Comparison of ENCODE assay signal across 8 cellular contexts in the genomic region with DNA sequence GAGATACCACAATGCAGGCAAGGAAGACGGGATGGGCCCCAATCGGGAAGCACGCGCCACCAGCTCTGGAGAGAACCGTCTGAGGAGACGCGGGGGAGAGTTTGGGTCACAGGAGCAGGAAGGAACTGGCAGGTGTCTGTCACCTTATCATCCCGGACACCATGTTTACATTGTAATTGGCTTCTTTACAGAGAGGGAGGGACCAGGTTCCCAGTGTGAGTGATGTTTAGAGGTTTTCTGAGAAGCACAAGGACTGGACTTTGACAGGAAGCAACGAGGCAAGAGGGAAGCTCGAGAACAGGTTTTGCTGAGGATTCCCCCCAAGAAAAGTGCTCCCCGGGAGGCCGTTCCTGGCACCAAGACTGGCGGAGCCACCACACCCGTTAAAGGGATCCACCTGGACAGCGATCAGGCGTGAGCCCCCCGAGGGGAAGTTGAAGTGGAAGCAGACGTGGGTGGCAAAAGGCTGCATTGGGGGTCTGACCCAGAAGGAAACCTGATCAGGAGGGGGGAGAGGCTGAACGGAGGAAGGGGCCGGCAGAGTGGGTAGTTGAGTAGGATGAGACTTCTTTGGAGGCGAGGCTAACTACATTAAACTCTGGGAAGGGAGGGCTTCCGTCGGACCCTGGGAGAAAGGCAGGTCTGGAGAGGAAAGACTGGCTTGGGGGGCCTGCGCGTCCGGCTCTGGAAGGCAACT. TPM values are rescaled to one million over a fixed set of nuclear protein-coding genes. Genes with fewer than 3 reads are reported as not detected.
DNase-seq lines count a peak whose midpoint lies in the region; ATAC-seq, FAIRE-seq and TF ChIP-seq lines count a peak whose summit lies in the region.

No MANE protein-coding gene starts in this region.

- peak overlapping the region; percentile 81 for H3K4me2 ChIP-seq in SU-DHL-6 (ENCODE audit: low read depth, low read length, poor library complexity, severe bottlenecking)
- peak overlapping the region; percentile 85 for H3K4me2 ChIP-seq in K562 (ENCODE audit: insufficient read depth, low read length)

- TF ChIP-seq POLR2A in K562 (conservative IDR thresholded peaks at IDR 0.05), result peak; percentile 91

- H3K4me3 Mint-ChIP-seq in CD4-positive, alpha-beta memory T cell, result peak overlapping the region; percentile 90 to 98 (median 97)
- H3K4me3 Mint-ChIP-seq in IgD-negative memory B cell, result peak overlapping the region; percentile 90 to 97 (median 96)

- H3K4me3 ChIP-seq in CD4-positive, alpha-beta memory T cell (ENCODE audit: low read length in 2 of 2), result peak overlapping the region; percentile 92 to 93
- H3K4me3 ChIP-seq in SU-DHL-6 (ENCODE audit: insufficient read depth, low read length, poor library complexity, severe bottlenecking) (peak overlapping the region; percentile 92), K562 (peak overlapping the region; percentile 59), iPS-18a (ENCODE audit: low read length) (peak overlapping the region; percentile 96)

- H3K79me2 ChIP-seq in SU-DHL-6 (ENCODE audit: insufficient read depth, low read length), result peaks cover 57% of the 10 kb centered on the region
- peaks cover 58% of the 10 kb centered on the region for H3K79me2 ChIP-seq in K562 (ENCODE audit: control insufficient read depth, insufficient read depth, low read length)

- ATAC-seq in GM19395 (IDR thresholded peaks at IDR 0.05; ENCODE audit: unreplicated experiment), result peak; percentile 57
- peak; percentile 76 for ATAC-seq in K562
- peak; percentile 55 for ATAC-seq in sciatic nerve
- ATAC-seq in GM19035 (IDR thresholded peaks at IDR 0.05; ENCODE audit: unreplicated experiment), result no peak

- peaks cover 65% of the 10 kb centered on the region for H3K4me1 ChIP-seq in CD4-positive, alpha-beta memory T cell (ENCODE audit: insufficient read depth, low read length)
- H3K4me1 ChIP-seq in K562 (replicated peaks in 1 of 2; ENCODE audit: control insufficient read depth in 2 of 2, insufficient read depth in 2 of 2, low read length in 2 of 2) (peaks cover 9 to 40% of the 10 kb centered on the region in 2 experiments), iPS-18a (ENCODE audit: control insufficient read depth, low read depth, low read length) (peaks cover 13% of the 10 kb centered on the region)

- no peaks in the 10 kb centered on the region for H3K36me3 ChIP-seq in CD4-positive, alpha-beta memory T cell (ENCODE audit: insufficient read depth, low read length)
- H3K36me3 ChIP-seq in SU-DHL-6 (ENCODE audit: low read length) (no peaks in the 10 kb centered on the region), K562 (ENCODE audit: control insufficient read depth, insufficient read depth, low read length) (peaks cover 7% of the 10 kb centered on the region), iPS-18a (ENCODE audit: control insufficient read depth, low read depth, low read length) (no peaks in the 10 kb centered on the region)

- peak; percentile 45 to 72 (median 51) for DNase-seq in CD4-positive, alpha-beta memory T cell
- peak; percentile 87 to 98 (median 89) for DNase-seq in K562 (ENCODE audit: extremely low read depth in 1 of 4, low spot score in 3 of 4)
- peak; percentile 66 for DNase-seq in sciatic nerve (ENCODE audit: low spot score)

- H3K36me3 Mint-ChIP-seq in CD4-positive, alpha-beta memory T cell, result peaks cover 0 to 12% of the 10 kb centered on the region in 2 donors
- H3K36me3 Mint-ChIP-seq in IgD-negative memory B cell, result no peaks in the 10 kb centered on the region

- under 1% methylated on average over 26 of the region's 26 CpGs for WGBS in K562 (ENCODE audit: insufficient coverage, low coverage, missing lambda C conversion rate)

- peaks cover 55% of the 10 kb centered on the region for H3F3A ChIP-seq in SU-DHL-6 (ENCODE audit: insufficient read depth)

- POLR2A ChIA-PET in CD4-positive, alpha-beta memory T cell (lab: Charles Lee; ENCODE audit: partially characterized antibody), result interaction anchor here (0.6 to 4.2 kb wide), 18 partner anchors 8 to 549 kb away, joined by 3 to 18 read pairs (median 5); a partner anchor contains a TSS
- POLR2A ChIA-PET in K562 (lab: Yijun Ruan, JAX), result interaction anchor here (0.7 to 2.9 kb wide), 10 partner anchors 8 to 166 kb away, joined by 3 to 14 read pairs (median 4); no protein-coding TSS in a partner anchor

- peak; percentile 99 for FAIRE-seq in K562 (lab: Jason Lieb, UNC)

- in situ Hi-C loops in K562 (cut with MboI), result no loop called here

- H3K9me2 ChIP-seq in SU-DHL-6 (replicated peaks; ENCODE audit: insufficient read depth, low read length), result no peaks in the 10 kb centered on the region

- H2AFZ ChIP-seq in SU-DHL-6 (ENCODE audit: low read depth, low read length, severe bottlenecking) (peak overlapping the region; percentile 61), K562 (ENCODE audit: low read depth, low read length) (peak overlapping the region; percentile 74)

- H3K9me3 ChIP-seq in CD4-positive, alpha-beta memory T cell (ENCODE audit: control insufficient read depth in 1 of 2, low read length in 2 of 2), result no peaks in the 10 kb centered on the region
- no peaks in the 10 kb centered on the region for H3K9me3 ChIP-seq in SU-DHL-6 (ENCODE audit: insufficient read depth, low read length)
- H3K9me3 ChIP-seq in K562 (replicated peaks; ENCODE audit: control insufficient read depth, insufficient read depth, low read depth, low read length), result no peaks in the 10 kb centered on the region
- no peaks in the 10 kb centered on the region for H3K9me3 ChIP-seq in iPS-18a (ENCODE audit: control insufficient read depth, low read depth, low read length)

- CTCF ChIA-PET in CD4-positive, alpha-beta memory T cell (lab: Charles Lee; ENCODE audit: partially characterized antibody), result interaction anchor here (0.8 kb wide), 1 partner anchor 17 kb away, joined by 3 read pairs; no protein-coding TSS in a partner anchor
- CTCF ChIA-PET in K562 (lab: Yijun Ruan, JAX; ENCODE audit: low intra/inter-chr PET ratio), result no interaction called here

- TSS peak; percentile 54 for BruUV-seq in K562 (replicated peaks; lab: Mats Ljungman, UMichigan)

- TF ChIP-seq CTCF in SU-DHL-6 (IDR thresholded peaks at IDR 0.05; ENCODE audit: insufficient read depth, low read length, poor library complexity, severe bottlenecking) (no peak), K562 (IDR thresholded peaks at IDR 0.05 in 2 of 3, conservative IDR thresholded peaks at IDR 0.05 in 1 of 3; ENCODE audit: insufficient read depth in 2 of 3, low read depth in 1 of 3, low read length in 3 of 3) (no peak)

- H4K20me1 ChIP-seq in SU-DHL-6 (ENCODE audit: low read depth, low read length) (no peaks in the 10 kb centered on the region), K562 (replicated peaks; ENCODE audit: control insufficient read depth, insufficient read depth, low read length) (no peaks in the 10 kb centered on the region)

- no peaks in the 10 kb centered on the region for H3K27me3 ChIP-seq in CD4-positive, alpha-beta memory T cell (ENCODE audit: insufficient read depth, low read length)
- H3K27me3 ChIP-seq in SU-DHL-6 (ENCODE audit: low read length) (no peaks in the 10 kb centered on the region), K562 (ENCODE audit: control insufficient read depth in 2 of 2, insufficient read depth in 2 of 2, low read length in 2 of 2) (no peaks in the 10 kb centered on the region), iPS-18a (ENCODE audit: control insufficient read depth, insufficient read depth, low read length) (no peaks in the 10 kb centered on the region)

- peak overlapping the region; percentile 90 to 97 (median 95) for H3K27ac Mint-ChIP-seq in CD4-positive, alpha-beta memory T cell
- H3K27ac Mint-ChIP-seq in IgD-negative memory B cell, result peak overlapping the region; percentile 91 to 94 (median 94)

- H3K4me1 Mint-ChIP-seq in CD4-positive, alpha-beta memory T cell, result peaks cover 46 to 70% (median 53%) of the 10 kb centered on the region in 4 donors
- H3K4me1 Mint-ChIP-seq in IgD-negative memory B cell, result peaks cover 32 to 58% (median 41%) of the 10 kb centered on the region in 3 donors

- H3K27me3 Mint-ChIP-seq in CD4-positive, alpha-beta memory T cell, result no peaks in the 10 kb centered on the region
- H3K27me3 Mint-ChIP-seq in IgD-negative memory B cell, result no peaks in the 10 kb centered on the region

- TF ChIP-seq RAD21 in K562 (CRISPR knock-in tag; conservative IDR thresholded peaks at IDR 0.05 in 1 of 2, IDR thresholded peaks at IDR 0.05 in 1 of 2), result peak in 1 of 2 experiments; percentile 2; a peak in 1 of 4 replicates

- H3K9ac ChIP-seq in SU-DHL-6 (ENCODE audit: low read length) (peak overlapping the region; percentile 83), K562 (ENCODE audit: insufficient read depth in 1 of 2, low read depth in 2 of 2, low read length in 2 of 2) (peak overlapping the region; percentile 82 to 95), iPS-18a (ENCODE audit: low read length) (peak overlapping the region; percentile 71)

- peak overlapping the region; percentile 69 for H3K27ac ChIP-seq in CD4-positive, alpha-beta memory T cell (ENCODE audit: low read depth, low read length)
- peak overlapping the region; percentile 87 for H3K27ac ChIP-seq in SU-DHL-6 (ENCODE audit: low read depth, low read length)
- H3K27ac ChIP-seq in K562 (ENCODE audit: extremely low read depth, low read depth, low read length), result peak overlapping the region; percentile 84
- no peak overlapping the region for H3K27ac ChIP-seq in iPS-18a (ENCODE audit: low read length)

- no peaks in the 10 kb centered on the region for H3K9me1 ChIP-seq in K562 (ENCODE audit: control insufficient read depth, insufficient read depth, low read length)

- TF ChIP-seq EP300 in K562 (IDR thresholded peaks at IDR 0.05; ENCODE audit: low read length), result peak; percentile 93

- intact Hi-C loops in CD4-positive, alpha-beta memory T cell (cut with micrococcal nuclease), result loop anchor here (2.0 to 5.0 kb wide), 5 partner anchors 96 to 359 kb away; a partner anchor contains a TSS
- intact Hi-C loops in K562 (cut with micrococcal nuclease) (loop anchor here (2.0 to 5.0 kb wide), 6 partner anchors 51 to 561 kb away; a partner anchor contains a TSS), sciatic nerve (cut with DNase I) (no loop called here)

- H3K9me3 Mint-ChIP-seq in CD4-positive, alpha-beta memory T cell, result no peaks in the 10 kb centered on the region
- no peaks in the 10 kb centered on the region for H3K9me3 Mint-ChIP-seq in IgD-negative memory B cell

RNA-seq across cellular contexts. Expression of a gene that starts 0.9 kb away (rescaled TPM):
- total RNA-seq in CD4-positive, alpha-beta memory T cell, result 10 to 100 TPM; 91.5 to 92.3 TPM
- polyA plus RNA-seq in CD4-positive, alpha-beta memory T cell, result 10 to 100 TPM; 39.2 to 63.7 TPM
- polyA plus RNA-seq in IgD-negative memory B cell, result 70.2 TPM
- total RNA-seq in K562 (2011; cell fraction: chromatin; rRNA removed; ENCODE audit: low replicate concordance), result 166 and 354 TPM in 2 replicates
- 42.5 and 54.6 TPM in 2 replicates for total RNA-seq in K562 (2011; cell fraction: nucleolus; rRNA removed)
- 102 and 104 TPM in 2 replicates for total RNA-seq in K562 (2011; cell fraction: nucleoplasm; rRNA removed)
- 31.0 and 31.1 TPM in 2 replicates for total RNA-seq in K562 (2014; rRNA removed)
- 55.0 and 67.0 TPM in 2 replicates for total RNA-seq in K562 (2014; rRNA removed; fragmentation: Illumina TruSeq; extraction: Trizol)
- 43.0 and 47.7 TPM in 2 replicates for total RNA-seq in K562 (2015; rRNA removed; fragmentation: Illumina TruSeq; extraction: Trizol)
- total RNA-seq in K562 (2021), result 59.7 and 69.0 TPM in 2 replicates
- polyA plus RNA-seq in K562 (2011; rRNA removed), result 46.6 and 64.5 TPM in 2 replicates
- 12.8 and 22.2 TPM in 2 replicates for polyA plus RNA-seq in K562 (2011; cell fraction: cytosol; rRNA removed)
- polyA plus RNA-seq in K562 (2011; cell fraction: nucleus; rRNA removed), result 32.0 and 36.8 TPM in 2 replicates
- polyA plus RNA-seq in K562 (2012), result 26.7 and 38.3 TPM in 2 replicates
- polyA plus RNA-seq in K562 (2014; fragmentation: Illumina TruSeq; extraction: Trizol), result 41.2 and 41.7 TPM in 2 replicates
- 10 to 100 TPM; 23.1 to 31.6 TPM for polyA plus RNA-seq in K562 (2014; fragmentation: Nextera tagmentation; extraction: Ambion mirVana)
- 33.6 and 33.9 TPM in 2 replicates for polyA plus RNA-seq in K562 (2014; rRNA removed)
- 141 and 149 TPM in 2 replicates for polyA minus RNA-seq in K562 (2011; rRNA and poly(A)+ RNA removed)
- 49.4 and 55.8 TPM in 2 replicates for polyA minus RNA-seq in K562 (2011; cell fraction: cytosol; rRNA and poly(A)+ RNA removed)
- polyA minus RNA-seq in K562 (2011; cell fraction: nucleus; rRNA and poly(A)+ RNA removed), result 34.7 and 51.0 TPM in 2 replicates
- total RNA-seq in sciatic nerve, result 119 TPM
